ENCODE assay signal across 1 cellular context in the genomic region with DNA sequence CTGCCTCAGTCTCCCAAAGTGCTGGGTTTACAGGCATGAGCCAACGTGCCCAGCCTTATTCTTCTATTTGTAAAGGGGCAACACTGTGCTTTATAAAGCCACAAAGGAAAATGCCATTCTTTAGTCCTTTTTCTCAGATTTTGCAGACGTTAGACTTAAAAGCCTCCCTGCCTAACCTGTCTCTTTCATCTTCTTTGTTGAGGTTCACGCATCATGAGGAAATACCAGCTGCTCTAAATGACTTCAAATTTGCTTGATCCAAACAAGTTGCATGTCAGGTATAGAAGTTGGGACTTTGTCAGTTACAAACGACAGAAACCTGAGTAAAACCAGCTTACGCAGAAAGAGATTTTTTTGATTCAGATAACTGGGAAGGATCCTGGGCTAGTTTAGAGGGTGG.
TF ChIP-seq lines count a peak whose summit lies in the region.

No MANE protein-coding gene starts in this region.

TF ChIP-seq in HepG2, 621 proteins besides CTCF, POLR2A, EP300 and RAD21:
- TF ChIP-seq, protein P1, sequence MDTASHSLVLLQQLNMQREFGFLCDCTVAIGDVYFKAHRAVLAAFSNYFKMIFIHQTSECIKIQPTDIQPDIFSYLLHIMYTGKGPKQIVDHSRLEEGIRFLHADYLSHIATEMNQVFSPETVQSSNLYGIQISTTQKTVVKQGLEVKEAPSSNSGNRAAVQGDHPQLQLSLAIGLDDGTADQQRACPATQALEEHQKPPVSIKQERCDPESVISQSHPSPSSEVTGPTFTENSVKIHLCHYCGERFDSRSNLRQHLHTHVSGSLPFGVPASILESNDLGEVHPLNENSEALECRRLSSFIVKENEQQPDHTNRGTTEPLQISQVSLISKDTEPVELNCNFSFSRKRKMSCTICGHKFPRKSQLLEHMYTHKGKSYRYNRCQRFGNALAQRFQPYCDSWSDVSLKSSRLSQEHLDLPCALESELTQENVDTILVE (CRISPR knock-in tag; IDR thresholded peaks at IDR 0.05), result no peak
- TF ChIP-seq RFX1 (IDR thresholded peaks at IDR 0.05), result no peak
- TF ChIP-seq, protein P2, sequence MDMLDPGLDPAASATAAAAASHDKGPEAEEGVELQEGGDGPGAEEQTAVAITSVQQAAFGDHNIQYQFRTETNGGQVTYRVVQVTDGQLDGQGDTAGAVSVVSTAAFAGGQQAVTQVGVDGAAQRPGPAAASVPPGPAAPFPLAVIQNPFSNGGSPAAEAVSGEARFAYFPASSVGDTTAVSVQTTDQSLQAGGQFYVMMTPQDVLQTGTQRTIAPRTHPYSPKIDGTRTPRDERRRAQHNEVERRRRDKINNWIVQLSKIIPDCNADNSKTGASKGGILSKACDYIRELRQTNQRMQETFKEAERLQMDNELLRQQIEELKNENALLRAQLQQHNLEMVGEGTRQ (IDR thresholded peaks at IDR 0.05; ENCODE audit: low read depth, low read length), result no peak
- TF ChIP-seq, protein P2 (CRISPR knock-in tag; IDR thresholded peaks at IDR 0.05; ENCODE audit: borderline replicate concordance), result no peak
- TF ChIP-seq ARNT (IDR thresholded peaks at IDR 0.05), result no peak
- no peak for TF ChIP-seq AHR (CRISPR knock-in tag; IDR thresholded peaks at IDR 0.05)
